8 cellular contexts compared by ENCODE assay signal in the genomic region with DNA sequence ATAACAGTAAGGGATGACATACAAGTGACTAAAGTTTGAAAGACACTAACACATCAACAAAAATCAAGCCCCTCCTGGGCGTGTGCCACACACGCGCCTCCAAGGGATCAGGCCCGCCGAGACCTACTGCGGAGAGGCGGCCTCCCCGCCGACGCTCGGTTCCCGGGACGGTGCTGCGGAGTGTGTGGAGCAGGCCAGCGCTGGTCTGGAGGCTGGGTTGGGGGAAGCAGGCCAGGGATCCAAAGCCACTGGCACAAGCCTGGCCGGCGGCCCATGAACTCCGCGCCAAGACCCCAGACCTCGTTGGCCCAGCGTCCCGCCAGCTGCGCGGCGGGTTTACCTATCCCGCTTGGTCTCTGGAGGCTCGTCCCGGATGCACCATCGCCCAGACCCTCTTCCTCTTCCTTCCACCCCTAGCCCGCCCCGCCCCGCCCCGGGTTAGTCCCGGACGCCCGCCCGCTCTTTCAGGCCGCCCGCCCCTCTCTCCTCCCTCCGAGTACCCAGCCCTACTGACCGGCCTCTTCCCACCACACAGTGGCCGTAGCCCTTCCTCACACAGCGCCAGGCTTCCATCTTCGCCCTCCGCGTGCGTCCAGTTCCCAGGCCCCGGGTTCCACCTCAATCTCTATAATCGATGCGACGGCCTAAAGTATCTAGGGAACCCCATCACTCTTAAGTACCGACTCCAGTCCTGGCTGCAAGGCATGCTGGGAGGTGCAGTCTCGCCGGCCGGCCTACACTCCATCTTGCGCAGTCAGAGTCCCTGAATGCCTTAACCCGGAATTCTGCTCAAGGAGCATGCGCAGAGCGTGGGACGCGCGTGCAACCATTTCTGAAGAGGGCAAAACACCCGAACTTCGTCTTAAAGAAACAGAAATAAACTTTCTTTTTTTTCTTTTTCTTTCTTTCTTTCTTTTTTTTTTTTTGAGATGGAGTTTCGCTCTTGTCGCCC. TPM values are rescaled to one million over a fixed set of nuclear protein-coding genes. Genes with fewer than 3 reads are reported as not detected.
A peak's percentile ranks its signal among the peaks of the same experiment; 100 is the strongest.
DNase-seq lines count a peak whose midpoint lies in the region; TF ChIP-seq lines count a peak whose summit lies in the region.

A gene with protein sequence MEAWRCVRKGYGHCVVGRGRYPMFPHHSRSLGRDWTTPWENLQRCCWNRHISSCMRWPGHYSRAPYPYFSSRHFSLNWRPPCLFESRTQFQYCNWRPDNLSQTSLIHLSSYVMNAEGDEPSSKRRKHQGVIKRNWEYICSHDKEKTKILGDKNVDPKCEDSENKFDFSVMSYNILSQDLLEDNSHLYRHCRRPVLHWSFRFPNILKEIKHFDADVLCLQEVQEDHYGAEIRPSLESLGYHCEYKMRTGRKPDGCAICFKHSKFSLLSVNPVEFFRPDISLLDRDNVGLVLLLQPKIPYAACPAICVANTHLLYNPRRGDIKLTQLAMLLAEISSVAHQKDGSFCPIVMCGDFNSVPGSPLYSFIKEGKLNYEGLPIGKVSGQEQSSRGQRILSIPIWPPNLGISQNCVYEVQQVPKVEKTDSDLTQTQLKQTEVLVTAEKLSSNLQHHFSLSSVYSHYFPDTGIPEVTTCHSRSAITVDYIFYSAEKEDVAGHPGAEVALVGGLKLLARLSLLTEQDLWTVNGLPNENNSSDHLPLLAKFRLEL (minus strand): TSS at position 769 of the 952 bp plus-strand sequence. CDS start 196 bp downstream, at position 573.

- no peaks in the 10 kb centered on the region for H3K79me1 ChIP-seq in H9 (ENCODE audit: insufficient read depth, low read depth, low read length, poor library complexity, severe bottlenecking)

- no peak within 1 kb of the TSS for H2AFZ ChIP-seq in H9 (ENCODE audit: low read length)

- H3K36me3 Mint-ChIP-seq in H9 (ENCODE audit: insufficient read depth in 1 of 3, low read depth in 3 of 3) (peaks cover 5 to 27% (median 25%) of the 10 kb centered on the region in 3 experiments; a peak in 6 of 7 replicates), nephron (ENCODE audit: low read depth) (peaks cover 24% of the 10 kb centered on the region)
- peaks cover 31% of the 10 kb centered on the region for H3K36me3 Mint-ChIP-seq in stimulated activated naive CD8-positive, alpha-beta T cell treated with anti-CD3 and anti-CD28 coated beads, Interleukin-15, Interleukin-2, amounts not matched to agents 100 ng/mL and 50 ng/mL, for 24 hours (ENCODE audit: low read depth)

- H4K91ac ChIP-seq in H9 (ENCODE audit: insufficient read length, low read depth, low read length) = no peak within 1 kb of the TSS

- peak within 1 kb of the TSS; percentile 99 for H3K4me2 ChIP-seq in H9 (ENCODE audit: insufficient read depth, insufficient read length, low read length)

- H3K56ac ChIP-seq in H9 (ENCODE audit: insufficient read length, low read depth, low read length) = peak within 1 kb of the TSS; percentile 37

- H3K4ac ChIP-seq in H9 (ENCODE audit: low read depth, low read length) = no peak within 1 kb of the TSS; the same call in 1 of the 2 replicates

- H2BK12ac ChIP-seq in H9 (ENCODE audit: insufficient read length, low read depth, low read length) = no peak within 1 kb of the TSS

- no peak within 1 kb of the TSS for H4K8ac ChIP-seq in H9 (replicated peaks; ENCODE audit: insufficient read length, low read depth, low read length)

- H4K20me1 ChIP-seq in H9 (ENCODE audit: control insufficient read depth, insufficient read depth, insufficient read length) = no peaks in the 10 kb centered on the region

- H3K4me3 ChIP-seq in MG63 (peak within 1 kb of the TSS; percentile 70), fibroblast of the aortic adventitia (ENCODE audit: low read depth, low read length) (peak within 1 kb of the TSS; percentile 92)

- peak within 1 kb of the TSS; percentile 93 for H3K18ac ChIP-seq in H9 (ENCODE audit: insufficient read length, low read depth, low read length)

- peak within 1 kb of the TSS; percentile 77 for H4K5ac ChIP-seq in H9 (ENCODE audit: insufficient read length, low read depth, low read length)

- H3T11ph ChIP-seq in H9 (ENCODE audit: low read length) = no peak within 1 kb of the TSS

- peaks cover 5% of the 10 kb centered on the region; the same call in 1 of the 2 replicates for H3K79me2 ChIP-seq in H9 (ENCODE audit: insufficient read depth, low read length)

- no peak within 1 kb of the TSS for H2AK5ac ChIP-seq in H9 (ENCODE audit: insufficient read length, low read length)

- H3K23me2 ChIP-seq in H9 (ENCODE audit: insufficient read length, low read depth, low read length, poor library complexity, severe bottlenecking) = peaks cover 4% of the 10 kb centered on the region

- H3K14ac ChIP-seq in H9 (ENCODE audit: insufficient read depth, low read length) = peak within 1 kb of the TSS; percentile 97

- peak within 1 kb of the TSS; percentile 89 for H3K9ac ChIP-seq in H9 (ENCODE audit: extremely low read depth, insufficient read length, low read length)

- H3K27me3 ChIP-seq in H9 (ENCODE audit: insufficient read depth, low read length) (no peaks in the 10 kb centered on the region), MG63 (no peaks in the 10 kb centered on the region)

- peaks cover 15% of the 10 kb centered on the region for H3K36me3 ChIP-seq in MG63

- TF ChIP-seq CTCF in H9 (conservative IDR thresholded peaks at IDR 0.05) = no peak
- TF ChIP-seq CTCF in fibroblast of the aortic adventitia (IDR thresholded peaks at IDR 0.05; ENCODE audit: insufficient read depth, low read length) = no peak
- no peak for TF ChIP-seq CTCF in nephron (IDR thresholded peaks at IDR 0.05; ENCODE audit: unreplicated experiment in 3 of 3)

- no CpG with 5 or more reads among the region's 66 CpGs for WGBS in H9 (ENCODE audit: extremely low coverage, insufficient read length, low lambda C conversion rate)

- H2BK15ac ChIP-seq in H9 (ENCODE audit: low read depth, low read length) = no peak within 1 kb of the TSS

- H3K23ac ChIP-seq in H9 (ENCODE audit: insufficient read length, low read depth, low read length) = no peak within 1 kb of the TSS

- H3K9me3 Mint-ChIP-seq in H9 = no peaks in the 10 kb centered on the region
- no peaks in the 10 kb centered on the region for H3K9me3 Mint-ChIP-seq in nephron
- H3K9me3 Mint-ChIP-seq in stimulated activated naive CD8-positive, alpha-beta T cell treated with anti-CD3 and anti-CD28 coated beads, Interleukin-15, Interleukin-2, amounts not matched to agents 100 ng/mL and 50 ng/mL, for 24 hours = no peaks in the 10 kb centered on the region

- no peak within 1 kb of the TSS for H2BK20ac ChIP-seq in H9 (ENCODE audit: low read depth, low read length, poor library complexity, severe bottlenecking)

- H3K27ac ChIP-seq in H9 (ENCODE audit: insufficient read length, low read depth, low read length) = peak within 1 kb of the TSS; percentile 87

- peak within 1 kb of the TSS; percentile 22 for H2BK5ac ChIP-seq in H9 (ENCODE audit: insufficient read length, low read length)

- H2BK120ac ChIP-seq in H9 (ENCODE audit: low read depth, low read length, poor library complexity, severe bottlenecking) = no peak within 1 kb of the TSS

- DNase-seq in ELR (ENCODE audit: low read depth) = peak; percentile 97
- DNase-seq in H9 = peak; percentile 98
- peak; percentile 97 for DNase-seq in MG63
- peak; percentile 89 for DNase-seq in SHP77 treated with DMSO at 0.1 percent for 48 hours (lab: John Stamatoyannopoulos, UW)
- DNase-seq in activated effector memory CD4-positive, alpha-beta T cell treated with anti-CD3 and anti-CD28 coated beads, Interleukin-2, amount 50 U/mL, for 16 hours = peak; percentile 98
- DNase-seq in fibroblast of the aortic adventitia (ENCODE audit: low read depth) = peak; percentile 98

- H3K9me3 ChIP-seq in H9 (ENCODE audit: control insufficient read depth, low read depth, low read length) (no peaks in the 10 kb centered on the region), MG63 (no peaks in the 10 kb centered on the region)

- H3K27me3 Mint-ChIP-seq in H9 (ENCODE audit: low read depth) (no peaks in the 10 kb centered on the region), nephron (ENCODE audit: low read depth) (no peaks in the 10 kb centered on the region)
- peaks cover 3% of the 10 kb centered on the region for H3K27me3 Mint-ChIP-seq in stimulated activated naive CD8-positive, alpha-beta T cell treated with anti-CD3 and anti-CD28 coated beads, Interleukin-15, Interleukin-2, amounts not matched to agents 100 ng/mL and 50 ng/mL, for 24 hours

- H3K4me3 Mint-ChIP-seq in H9 = peak within 1 kb of the TSS; percentile 99 to 100
- peak within 1 kb of the TSS; percentile 94 to 97 (median 96) for H3K4me3 Mint-ChIP-seq in nephron
- peak within 1 kb of the TSS; percentile 100 for H3K4me3 Mint-ChIP-seq in stimulated activated naive CD8-positive, alpha-beta T cell treated with anti-CD3 and anti-CD28 coated beads, Interleukin-15, Interleukin-2, amounts not matched to agents 100 ng/mL and 50 ng/mL, for 24 hours

- peak within 1 kb of the TSS; percentile 99 to 100 (median 100) for H3K27ac Mint-ChIP-seq in H9
- H3K27ac Mint-ChIP-seq in nephron = peak within 1 kb of the TSS; percentile 96 to 100 (median 99)
- H3K27ac Mint-ChIP-seq in stimulated activated naive CD8-positive, alpha-beta T cell treated with anti-CD3 and anti-CD28 coated beads, Interleukin-15, Interleukin-2, amounts not matched to agents 100 ng/mL and 50 ng/mL, for 24 hours = peak within 1 kb of the TSS; percentile 100

- H3K4me1 Mint-ChIP-seq in H9 (peaks cover 8 to 11% of the 10 kb centered on the region in 2 experiments), nephron (peaks cover 20% of the 10 kb centered on the region)
- H3K4me1 Mint-ChIP-seq in stimulated activated naive CD8-positive, alpha-beta T cell treated with anti-CD3 and anti-CD28 coated beads, Interleukin-15, Interleukin-2, amounts not matched to agents 100 ng/mL and 50 ng/mL, for 24 hours (ENCODE audit: low read depth) = peaks cover 39% of the 10 kb centered on the region

- peaks cover 2% of the 10 kb centered on the region; the same call in 1 of the 2 replicates for H3K4me1 ChIP-seq in H9 (ENCODE audit: insufficient read depth, low read length)

RNA-seq across cellular contexts. Expression of the gene that starts here (rescaled TPM):
- total RNA-seq in H9 (2021) (42.4 and 47.8 TPM in 2 replicates), fibroblast of the aortic adventitia (ENCODE audit: low replicate concordance) (21.3 and 63.4 TPM in 2 replicates)
- total RNA-seq in MG63 (2014; rRNA removed; shearing (Covaris generic); ENCODE audit: low replicate concordance) = 36.7 and 65.3 TPM in 2 replicates

Comparison
In these comparisons a context has a peak if more than half of its experiments do, and no peak if none do; other contexts are left out.
1. Peak in every context shown above with its lines: DNase-seq, H3K4me3 ChIP-seq and H3K27ac ChIP-seq.